1 cellular context compared by ENCODE assay signal in the genomic region with DNA sequence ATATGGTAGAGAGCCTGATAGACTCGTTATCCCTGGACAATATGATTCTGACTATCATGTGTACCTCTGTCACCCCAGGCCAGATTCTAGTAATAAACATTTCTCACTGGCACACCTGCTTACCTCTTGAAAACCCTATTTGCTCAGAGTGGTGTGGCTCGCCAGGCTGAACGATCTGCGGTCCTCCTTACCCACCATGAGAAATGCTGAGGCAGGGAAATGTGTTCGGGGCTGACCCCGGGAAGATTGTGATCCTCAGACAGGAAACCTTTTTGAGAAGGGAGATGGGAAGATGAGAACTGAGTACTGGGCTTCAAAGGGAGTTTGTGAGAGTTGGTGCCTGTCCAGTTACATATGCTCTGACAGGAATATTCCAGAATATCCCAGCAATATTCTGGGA.
TF ChIP-seq lines count a peak whose summit lies in the region.

No MANE protein-coding gene starts in this region.

TF ChIP-seq in GM23338, 12 proteins besides CTCF, POLR2A, EP300 and RAD21 (continued from another document):
- TF ChIP-seq STAT1 (IDR thresholded peaks at IDR 0.05; ENCODE audit: unreplicated experiment) (no peak), ZNF114 (CRISPR knock-in tag; IDR thresholded peaks at IDR 0.05) (no peak)
TF ChIP-seq in GM23338: peak in this region for 0.
